Comparison of ENCODE assay signal across 14 cellular contexts in genomic region chr16:81677375-81677737, GRCh38.
"Had no signal": no experiment of that assay in that cellular context is flagged by ENCODE, and none has a peak within 500 bp of the region (broad histone marks: within the 10 kb centered on the region; RNA-seq: fewer than 3 reads in every experiment).

No MANE protein-coding gene starts in this region.

- H3K9me3 ChIP-seq: gastroesophageal sphincter, lower lobe of right lung, upper lobe of left lung had no signal

- DNase-seq: activated CD4-positive, CD25-positive, alpha-beta regulatory T cell; activated naive CD4-positive, alpha-beta T cell; activated naive CD8-positive, alpha-beta T cell treated with anti-CD3 and anti-CD28 coated beads, Interleukin-2, amount 50 U/mL, for 24 hours; aorta; endodermal cell; left colon; lower lobe of right lung; midbrain; stimulated activated CD4-positive, alpha-beta T cell treated with anti-CD3 and anti-CD28 coated beads, Interleukin-2, amount 100 ng/mL, for 48 hours; stimulated activated naive B cell treated with anti-CD40 and anti-IgM and Interleukin-4, amounts not matched to agents 10 μg/mL and 1 μg/mL and 100 μg/mL, for 72 hours; upper lobe of left lung had no signal

- H3K4me1 Mint-ChIP-seq: activated naive CD8-positive, alpha-beta T cell treated with anti-CD3 and anti-CD28 coated beads, Interleukin-2, amount 50 U/mL, for 24 hours; endodermal cell had no signal

- FAIRE-seq: islet of Langerhans had no signal

- H3K4me3 Mint-ChIP-seq: activated naive CD8-positive, alpha-beta T cell treated with anti-CD3 and anti-CD28 coated beads, Interleukin-2, amount 50 U/mL, for 24 hours; activated T-helper 1 cell treated with anti-CD3 and anti-CD28 coated beads, Interleukin-12 subunit alpha, Interleukin-12 subunit beta, Interleukin-2, Interleukin-4 antibody, amounts not matched to agents 30 ng/mL and 10 ng/mL and 1 ng/mL, durations not matched to agents 14 hours and 24 hours and 36 hours; endodermal cell; stimulated activated naive B cell treated with anti-CD40 and anti-IgM and Interleukin-4, amounts not matched to agents 10 μg/mL and 1 μg/mL and 100 μg/mL, for 72 hours had no signal

- H3K27ac ChIP-seq: gastroesophageal sphincter, lower lobe of right lung, upper lobe of left lung had no signal

- H3K27ac Mint-ChIP-seq: activated naive CD8-positive, alpha-beta T cell treated with anti-CD3 and anti-CD28 coated beads, Interleukin-2, amount 50 U/mL, for 24 hours; activated T-helper 1 cell treated with anti-CD3 and anti-CD28 coated beads, Interleukin-12 subunit alpha, Interleukin-12 subunit beta, Interleukin-2, Interleukin-4 antibody, amounts not matched to agents 30 ng/mL and 10 ng/mL and 1 ng/mL, durations not matched to agents 14 hours and 24 hours and 36 hours; endodermal cell had no signal

- H3K27me3 Mint-ChIP-seq: activated naive CD8-positive, alpha-beta T cell treated with anti-CD3 and anti-CD28 coated beads, Interleukin-2, amount 50 U/mL, for 24 hours; stimulated activated naive B cell treated with anti-CD40 and anti-IgM and Interleukin-4, amounts not matched to agents 10 μg/mL and 1 μg/mL and 100 μg/mL, for 72 hours had no signal

- H3K9me3 Mint-ChIP-seq: activated naive CD8-positive, alpha-beta T cell treated with anti-CD3 and anti-CD28 coated beads, Interleukin-2, amount 50 U/mL, for 24 hours; activated T-helper 1 cell treated with anti-CD3 and anti-CD28 coated beads, Interleukin-12 subunit alpha, Interleukin-12 subunit beta, Interleukin-2, Interleukin-4 antibody, amounts not matched to agents 30 ng/mL and 10 ng/mL and 1 ng/mL, durations not matched to agents 14 hours and 24 hours and 36 hours; endodermal cell; stimulated activated naive B cell treated with anti-CD40 and anti-IgM and Interleukin-4, amounts not matched to agents 10 μg/mL and 1 μg/mL and 100 μg/mL, for 72 hours had no signal

- ATAC-seq: activated naive CD8-positive, alpha-beta T cell treated with anti-CD3 and anti-CD28 coated beads, Interleukin-2, amount 50 U/mL, for 24 hours; gastroesophageal sphincter; left colon; stimulated activated naive B cell treated with anti-CD40 and anti-IgM and Interleukin-4, amounts not matched to agents 10 μg/mL and 1 μg/mL and 100 μg/mL, for 72 hours had no signal

- H3K27me3 ChIP-seq: gastroesophageal sphincter, upper lobe of left lung had no signal

- H3K4me3 ChIP-seq: gastroesophageal sphincter, lower lobe of right lung, upper lobe of left lung had no signal
